In the genomic region with DNA sequence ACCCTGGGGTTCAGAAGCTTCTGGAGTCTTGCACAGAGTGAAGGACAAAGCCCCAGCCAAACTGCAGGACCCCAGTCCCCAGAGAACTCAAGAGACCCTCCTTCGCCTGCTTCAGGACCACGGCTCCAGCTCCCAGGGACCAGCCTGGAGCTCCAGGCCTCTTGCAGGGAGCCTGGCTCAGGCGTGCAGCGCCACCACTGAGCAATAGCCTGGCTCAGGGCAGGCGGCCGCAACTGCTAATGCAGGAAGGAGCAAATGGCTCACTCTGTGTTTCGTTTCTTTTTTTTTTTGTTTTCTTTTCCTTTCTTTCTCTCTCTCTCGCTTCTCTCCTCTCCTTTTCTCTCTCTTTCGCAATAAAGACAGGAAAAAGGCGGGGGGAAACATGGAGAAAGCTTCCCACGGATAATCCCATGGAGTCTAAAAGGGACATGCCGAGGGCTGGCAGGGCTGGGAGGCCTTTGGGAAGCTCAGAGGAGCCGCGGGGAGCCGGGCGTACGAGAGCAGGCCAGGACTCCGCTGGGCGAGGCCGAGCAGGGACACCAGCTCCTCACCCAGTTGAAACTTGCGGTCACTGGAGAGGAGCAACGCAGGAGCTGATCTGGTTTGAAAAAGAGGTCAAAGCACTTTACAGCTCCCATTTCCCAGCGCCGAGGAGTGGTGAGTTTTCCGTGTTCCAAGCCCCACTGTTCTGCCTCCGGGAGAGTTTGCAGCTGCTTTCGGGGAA, we compare ENCODE assay signal across 2 cellular contexts.
TF ChIP-seq lines count a peak whose summit lies in the region.

No MANE protein-coding gene starts in this region.

TF ChIP-seq in IMR-90, 13 proteins besides CTCF, POLR2A, EP300 and RAD21:
- TF ChIP-seq CEBPB (IDR thresholded peaks at IDR 0.05; ENCODE audit: low read depth, low read length) (peak; percentile 35; the same call in 1 of the 2 replicates), MXI1 (IDR thresholded peaks at IDR 0.05; ENCODE audit: borderline replicate concordance, low read depth, low read length) (no peak)

TF ChIP-seq in H1, 55 proteins besides CTCF, POLR2A, EP300 and RAD21:
- no peak for TF ChIP-seq TBP (IDR thresholded peaks at IDR 0.05; ENCODE audit: low read depth, low read length)
- peak; percentile 53; the same call in 1 of the 2 replicates for TF ChIP-seq CEBPB (IDR thresholded peaks at IDR 0.05; ENCODE audit: low read depth, low read length)
